Comparison of ENCODE assay signal across 22 cellular contexts in the genomic region with DNA sequence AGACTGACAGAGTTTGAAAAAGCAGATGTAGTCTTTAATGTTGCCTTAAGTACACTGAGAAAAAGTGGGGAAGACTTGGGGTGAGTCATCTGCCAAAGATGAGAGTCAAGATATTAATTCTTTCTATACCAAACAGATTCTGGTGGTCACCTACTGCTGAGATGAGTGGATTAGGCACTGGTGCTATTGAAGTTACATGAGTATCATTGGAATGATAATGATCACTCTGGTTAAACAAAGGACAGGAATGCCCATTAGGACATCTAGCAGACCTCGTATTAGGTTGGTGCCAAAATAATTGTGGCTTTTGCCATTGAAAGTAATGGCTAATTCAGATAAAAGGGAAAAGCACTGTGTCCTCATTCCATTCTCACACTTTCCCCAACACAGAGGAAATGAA.
"Had no signal": no experiment of that assay in that cellular context is flagged by ENCODE, and none has a peak within 500 bp of the region (broad histone marks: within the 10 kb centered on the region; RNA-seq: fewer than 3 reads in every experiment).

No MANE protein-coding gene starts in this region.

- DNase-seq: activated CD4-positive, alpha-beta T cell treated with anti-CD3 and anti-CD28 coated beads for 48 hours; activated CD4-positive, CD25-positive, alpha-beta regulatory T cell; activated CD8-positive, alpha-beta T cell treated with anti-CD3 and anti-CD28 coated beads for 36 hours; activated gamma-delta T cell; activated T-cell treated with anti-CD3 and anti-CD28 coated beads, Interleukin-2, amount 50 U/mL, for 48 hours; amniotic stem cell; cerebellar nuclear complex; effector CD4-positive, alpha-beta T cell; heart left ventricle; left lung; midbrain; occipital lobe; retina; spleen; stimulated activated CD4-positive, alpha-beta T cell treated with anti-CD3 and anti-CD28 coated beads, Interleukin-4, amount 100 ng/mL, for 4 hours; upper lobe of right lung had no signal

- H3K27ac ChIP-seq: heart left ventricle, left lung, spleen, thoracic aorta, upper lobe of right lung had no signal

- H3K27me3 Mint-ChIP-seq: activated CD8-positive, alpha-beta T cell treated with anti-CD3 and anti-CD28 coated beads for 36 hours; activated naive CD4-positive, alpha-beta T cell treated with anti-CD3 and anti-CD28 coated beads, Interleukin-2, amount 50 U/mL, for 24 hours; stimulated activated memory B cell treated with anti-CD40 and anti-IgM and Interleukin-4, amounts not matched to agents 10 μg/mL and 1 μg/mL and 100 μg/mL, for 72 hours had no signal

- H3K4me3 ChIP-seq: heart left ventricle, left lung, spleen, thoracic aorta, upper lobe of right lung had no signal

- H3K4me1 ChIP-seq: heart left ventricle, left lung, spleen, upper lobe of right lung had no signal

- FAIRE-seq: bronchial epithelial cell, frontal cortex had no signal

- H3K4me3 Mint-ChIP-seq: activated CD8-positive, alpha-beta T cell treated with anti-CD3 and anti-CD28 coated beads for 36 hours; activated naive CD4-positive, alpha-beta T cell treated with anti-CD3 and anti-CD28 coated beads, Interleukin-2, amount 50 U/mL, for 24 hours; nephron; stimulated activated memory B cell treated with anti-CD40 and anti-IgM and Interleukin-4, amounts not matched to agents 10 μg/mL and 1 μg/mL and 100 μg/mL, for 72 hours had no signal

- H3K36me3 Mint-ChIP-seq: activated naive CD4-positive, alpha-beta T cell treated with anti-CD3 and anti-CD28 coated beads, Interleukin-2, amount 50 U/mL, for 24 hours; stimulated activated memory B cell treated with anti-CD40 and anti-IgM and Interleukin-4, amounts not matched to agents 10 μg/mL and 1 μg/mL and 100 μg/mL, for 72 hours had no signal

- H3K9me3 Mint-ChIP-seq: activated naive CD4-positive, alpha-beta T cell treated with anti-CD3 and anti-CD28 coated beads, Interleukin-2, amount 50 U/mL, for 24 hours had no signal

- H3K36me3 ChIP-seq: heart left ventricle, left lung, spleen, thoracic aorta, upper lobe of right lung had no signal

- H3K27me3 ChIP-seq: heart left ventricle, left lung, spleen, upper lobe of right lung had no signal

- ATAC-seq: activated CD8-positive, alpha-beta T cell treated with anti-CD3 and anti-CD28 coated beads for 36 hours; heart left ventricle; left lung; stimulated activated memory B cell treated with anti-CD40 and anti-IgM and Interleukin-4, amounts not matched to agents 10 μg/mL and 1 μg/mL and 100 μg/mL, for 72 hours; upper lobe of right lung had no signal

- H3K27ac Mint-ChIP-seq: activated CD8-positive, alpha-beta T cell treated with anti-CD3 and anti-CD28 coated beads for 36 hours; activated naive CD4-positive, alpha-beta T cell treated with anti-CD3 and anti-CD28 coated beads, Interleukin-2, amount 50 U/mL, for 24 hours; nephron; stimulated activated memory B cell treated with anti-CD40 and anti-IgM and Interleukin-4, amounts not matched to agents 10 μg/mL and 1 μg/mL and 100 μg/mL, for 72 hours had no signal

- H3K9me3 ChIP-seq: heart left ventricle, thoracic aorta, upper lobe of right lung had no signal

- H3K4me1 Mint-ChIP-seq: activated naive CD4-positive, alpha-beta T cell treated with anti-CD3 and anti-CD28 coated beads, Interleukin-2, amount 50 U/mL, for 24 hours; nephron; stimulated activated memory B cell treated with anti-CD40 and anti-IgM and Interleukin-4, amounts not matched to agents 10 μg/mL and 1 μg/mL and 100 μg/mL, for 72 hours had no signal
